In genomic region chr15:70763120-70763949, GRCh38 we compare ENCODE assay signal across 8 cellular contexts. TPM values are rescaled to one million over a fixed set of nuclear protein-coding genes. Genes with fewer than 3 reads are reported as not detected.
DNase-seq lines count a peak whose midpoint lies in the region; ATAC-seq lines count a peak whose summit lies in the region.

Gene UACA, minus strand, starts transcription at chr15:70763558. Its CDS starts 151 bp downstream, at chr15:70763407.

- CTCF ChIA-PET in activated CD4-positive, alpha-beta T cell treated with anti-CD3 and anti-CD28 coated beads, Interleukin-2, amount 10 ng/mL, durations not matched to agents 7 days and 5 days (lab: Charles Lee), result no interaction called here

- peak; percentile 59 for DNase-seq in 8988T
- peak; percentile 76 for DNase-seq in NCI-H345 treated with DMSO at 0.1 percent for 48 hours (lab: John Stamatoyannopoulos, UW; ENCODE audit: unreplicated experiment)
- DNase-seq in activated CD4-positive, alpha-beta T cell treated with anti-CD3 and anti-CD28 coated beads, Interleukin-2, amount 10 ng/mL, durations not matched to agents 7 days and 5 days, result peak; percentile 85
- DNase-seq in cortex of kidney (lab: John Stamatoyannopoulos, UW), result peak; percentile 64
- peak; percentile 94 for DNase-seq in kidney glomerular epithelial cell (lab: John Stamatoyannopoulos, UW)
- peak; percentile 45 to 67 for DNase-seq in stimulated activated CD4-positive, alpha-beta T cell treated with anti-CD3 and anti-CD28 coated beads, Interleukin-15, amount 100 ng/mL, for 1 hour (ENCODE audit: low read depth in 1 of 2, low spot score in 1 of 2)

- H3K4me3 Mint-ChIP-seq in activated CD4-positive, alpha-beta T cell treated with anti-CD3 and anti-CD28 coated beads, Interleukin-2, amount 10 ng/mL, durations not matched to agents 7 days and 5 days, result peak within 1 kb of the TSS; percentile 79

- peak within 1 kb of the TSS; percentile 78 for H3K27ac Mint-ChIP-seq in activated CD4-positive, alpha-beta T cell treated with anti-CD3 and anti-CD28 coated beads, Interleukin-2, amount 10 ng/mL, durations not matched to agents 7 days and 5 days

- peaks cover 25% of the 10 kb centered on the region for H3K4me1 Mint-ChIP-seq in activated CD4-positive, alpha-beta T cell treated with anti-CD3 and anti-CD28 coated beads, Interleukin-2, amount 10 ng/mL, durations not matched to agents 7 days and 5 days

- no peaks in the 10 kb centered on the region for H3K36me3 Mint-ChIP-seq in activated CD4-positive, alpha-beta T cell treated with anti-CD3 and anti-CD28 coated beads, Interleukin-2, amount 10 ng/mL, durations not matched to agents 7 days and 5 days (ENCODE audit: low read depth)

- H3K27me3 Mint-ChIP-seq in activated CD4-positive, alpha-beta T cell treated with anti-CD3 and anti-CD28 coated beads, Interleukin-2, amount 10 ng/mL, durations not matched to agents 7 days and 5 days, result peaks cover 46% of the 10 kb centered on the region

- POLR2A ChIA-PET in activated CD4-positive, alpha-beta T cell treated with anti-CD3 and anti-CD28 coated beads, Interleukin-2, amount 10 ng/mL, durations not matched to agents 7 days and 5 days (lab: Charles Lee), result no interaction called here

- no peaks in the 10 kb centered on the region for H3K9me3 Mint-ChIP-seq in activated CD4-positive, alpha-beta T cell treated with anti-CD3 and anti-CD28 coated beads, Interleukin-2, amount 10 ng/mL, durations not matched to agents 7 days and 5 days

- ATAC-seq in GM18868 (IDR thresholded peaks at IDR 0.05; ENCODE audit: unreplicated experiment) (peak; percentile 95), HG03175 (IDR thresholded peaks at IDR 0.05; ENCODE audit: unreplicated experiment) (peak; percentile 92)

RNA-seq across cellular contexts. Expression of gene UACA, which starts in this region (rescaled TPM):
- total RNA-seq in activated CD4-positive, alpha-beta T cell treated with anti-CD3 and anti-CD28 coated beads, Interleukin-2, amount 10 ng/mL, durations not matched to agents 7 days and 5 days, result 1 to 10 TPM; 3.9 to 4.1 TPM

Comparison
In these comparisons a context has a peak if more than half of its experiments do, and no peak if none do; other contexts are left out.
1. Peak in every context shown above with its lines: DNase-seq and ATAC-seq.